1 cellular context compared by ENCODE assay signal in the genomic region with DNA sequence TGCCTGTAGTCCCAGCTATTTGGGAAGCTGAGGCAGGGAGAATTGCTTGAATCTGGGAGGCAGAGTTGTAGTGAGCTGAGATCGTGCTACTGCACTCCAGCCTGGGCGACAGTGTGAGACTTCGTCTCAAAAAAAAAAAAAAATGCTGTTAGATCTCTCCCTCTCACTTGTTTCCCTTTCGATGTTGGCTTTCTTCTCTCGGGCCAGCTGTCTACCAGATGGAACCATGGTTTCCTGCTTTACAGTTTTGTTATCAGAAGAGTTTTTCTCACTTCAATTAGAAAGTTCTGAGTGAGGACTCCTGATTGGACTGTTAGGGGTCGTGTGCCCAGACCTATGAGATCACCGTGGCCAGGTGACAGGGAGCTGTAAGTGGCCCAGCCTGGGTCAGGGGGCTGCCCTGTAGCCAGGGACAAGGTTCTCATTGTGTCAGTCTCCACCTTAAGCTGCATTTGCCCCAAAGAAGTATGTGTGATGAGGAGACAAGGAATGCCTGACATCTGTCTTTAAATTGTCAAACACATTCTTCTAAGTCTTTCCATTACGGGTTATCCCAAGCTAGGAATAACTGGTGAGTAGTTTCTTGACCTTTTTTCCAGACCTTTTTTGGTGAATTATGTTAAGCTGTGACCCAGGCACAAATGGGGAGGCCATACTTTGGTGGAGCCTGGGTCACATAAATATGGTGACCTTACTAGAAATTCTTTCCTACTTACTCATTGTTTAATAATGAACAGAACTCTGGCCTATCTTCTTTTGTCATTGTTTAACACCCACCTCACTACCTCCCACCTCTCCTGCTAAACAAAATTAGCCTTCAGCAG.
TF ChIP-seq lines count a peak whose summit lies in the region.

No MANE protein-coding gene starts in this region.

TF ChIP-seq in GM12878, 131 proteins besides CTCF, POLR2A, EP300 and RAD21 (continued from another document):
- TF ChIP-seq, protein P1, sequence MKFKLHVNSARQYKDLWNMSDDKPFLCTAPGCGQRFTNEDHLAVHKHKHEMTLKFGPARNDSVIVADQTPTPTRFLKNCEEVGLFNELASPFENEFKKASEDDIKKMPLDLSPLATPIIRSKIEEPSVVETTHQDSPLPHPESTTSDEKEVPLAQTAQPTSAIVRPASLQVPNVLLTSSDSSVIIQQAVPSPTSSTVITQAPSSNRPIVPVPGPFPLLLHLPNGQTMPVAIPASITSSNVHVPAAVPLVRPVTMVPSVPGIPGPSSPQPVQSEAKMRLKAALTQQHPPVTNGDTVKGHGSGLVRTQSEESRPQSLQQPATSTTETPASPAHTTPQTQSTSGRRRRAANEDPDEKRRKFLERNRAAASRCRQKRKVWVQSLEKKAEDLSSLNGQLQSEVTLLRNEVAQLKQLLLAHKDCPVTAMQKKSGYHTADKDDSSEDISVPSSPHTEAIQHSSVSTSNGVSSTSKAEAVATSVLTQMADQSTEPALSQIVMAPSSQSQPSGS (IDR thresholded peaks at IDR 0.05; ENCODE audit: low read length): peak; percentile 54; the same call in 1 of the 2 replicates
- TF ChIP-seq TBL1XR1 (IDR thresholded peaks at IDR 0.05; ENCODE audit: low read depth, low read length) (no peak), STAT3 (IDR thresholded peaks at IDR 0.05; ENCODE audit: low read depth, low read length) (no peak)
